In genomic region chr18:77114070-77114563, GRCh38 we compare ENCODE assay signal across 10 cellular contexts. TPM values are rescaled to one million over a fixed set of nuclear protein-coding genes. Genes with fewer than 3 reads are reported as not detected.
DNase-seq lines count a peak whose midpoint lies in the region; ATAC-seq, FAIRE-seq and TF ChIP-seq lines count a peak whose summit lies in the region.
"Had no signal": no experiment of that assay in that cellular context is flagged by ENCODE, and none has a peak within 500 bp of the region (broad histone marks: within the 10 kb centered on the region; RNA-seq: fewer than 3 reads in every experiment).

No MANE protein-coding gene starts in this region.

- TF ChIP-seq CTCF in keratinocyte (optimal IDR thresholded peaks at IDR 0.05 in 1 of 3, IDR thresholded peaks at IDR 0.05 in 1 of 3, conservative IDR thresholded peaks at IDR 0.05 in 1 of 3; ENCODE audit: extremely low read depth in 1 of 3, insufficient read depth in 2 of 3, low read length in 3 of 3), result no peak

- no peak overlapping the region for H2AFZ ChIP-seq in keratinocyte (ENCODE audit: control insufficient read depth, low read length)

- FAIRE-seq in G401.6 (lab: Jason Lieb, UNC) (peak; percentile 89), keratinocyte (lab: Jason Lieb, UNC) (peak; percentile 99), frontal cortex (lab: Jason Lieb, UNC) (no peak)

- peaks cover 77% of the 10 kb centered on the region for H3K4me1 Mint-ChIP-seq in activated naive CD8-positive, alpha-beta T cell treated with anti-CD3 and anti-CD28 coated beads, Interleukin-2, amount 50 U/mL, for 24 hours

- no peaks in the 10 kb centered on the region for H3K9me3 ChIP-seq in keratinocyte (ENCODE audit: control insufficient read depth, low read depth, low read length)

- H3K4me3 ChIP-seq in keratinocyte (ENCODE audit: control insufficient read depth in 2 of 3, extremely low read depth in 1 of 3, insufficient read depth in 2 of 3, low read depth in 1 of 3, low read length in 3 of 3) (peak overlapping the region in 2 of 3 experiments; percentile 31 to 49), skin epidermis (no peak overlapping the region)

- H3K27me3 ChIP-seq in keratinocyte (ENCODE audit: control insufficient read depth, extremely low read depth, insufficient read depth, low read length), result no peaks in the 10 kb centered on the region

- H3K79me2 ChIP-seq in keratinocyte (ENCODE audit: control insufficient read depth, insufficient read depth, low read length), result peaks cover 67% of the 10 kb centered on the region

- H4K20me1 ChIP-seq in keratinocyte (ENCODE audit: control insufficient read depth, extremely low read depth, insufficient read depth, low read length), result peaks cover 4% of the 10 kb centered on the region

- H3K36me3 Mint-ChIP-seq in activated naive CD8-positive, alpha-beta T cell treated with anti-CD3 and anti-CD28 coated beads, Interleukin-2, amount 50 U/mL, for 24 hours (ENCODE audit: low read depth), result peaks cover 38% of the 10 kb centered on the region

- peak overlapping the region; percentile 41 for H3K27ac Mint-ChIP-seq in activated naive CD8-positive, alpha-beta T cell treated with anti-CD3 and anti-CD28 coated beads, Interleukin-2, amount 50 U/mL, for 24 hours

- no peaks in the 10 kb centered on the region for H3K27me3 Mint-ChIP-seq in activated naive CD8-positive, alpha-beta T cell treated with anti-CD3 and anti-CD28 coated beads, Interleukin-2, amount 50 U/mL, for 24 hours

- H3K9me1 ChIP-seq in keratinocyte (ENCODE audit: control insufficient read depth, extremely low read depth, insufficient read depth, low read length), result peaks cover 2% of the 10 kb centered on the region

- peaks cover 3% of the 10 kb centered on the region for H3K9me3 Mint-ChIP-seq in activated naive CD8-positive, alpha-beta T cell treated with anti-CD3 and anti-CD28 coated beads, Interleukin-2, amount 50 U/mL, for 24 hours

- H3K4me1 ChIP-seq in keratinocyte (ENCODE audit: control insufficient read depth, extremely low read depth, insufficient read depth, low read length), result peaks cover 50% of the 10 kb centered on the region

- H3K4me3 Mint-ChIP-seq in activated naive CD8-positive, alpha-beta T cell treated with anti-CD3 and anti-CD28 coated beads, Interleukin-2, amount 50 U/mL, for 24 hours, result no peak overlapping the region

- H3K27ac ChIP-seq in keratinocyte (ENCODE audit: control insufficient read depth, insufficient read depth, low read length) (peak overlapping the region; percentile 94), skin epidermis (peak overlapping the region in 19 of 21 experiments; percentile 2 to 89 (median 81))

- ATAC-seq in activated naive CD8-positive, alpha-beta T cell treated with anti-CD3 and anti-CD28 coated beads, Interleukin-2, amount 50 U/mL, for 24 hours, result no peak
- no peak for ATAC-seq in HG03378 (IDR thresholded peaks at IDR 0.05; ENCODE audit: unreplicated experiment)

- no peak for DNase-seq in activated naive CD8-positive, alpha-beta T cell treated with anti-CD3 and anti-CD28 coated beads, Interleukin-2, amount 50 U/mL, for 24 hours
- DNase-seq in keratinocyte (ENCODE audit: low read depth, low spot score) (no peak), kidney glomerular epithelial cell (lab: John Stamatoyannopoulos, UW) (no peak), NCI-H446 treated with DMSO at 0.1 percent for 48 hours (lab: John Stamatoyannopoulos, UW) (no peak), frontal cortex (ENCODE audit: low spot score in 2 of 2) (no peak)
- DNase-seq: effector CD8-positive, alpha-beta T cell; NCI-H1105 had no signal

- peak overlapping the region; percentile 72 for H3K4me2 ChIP-seq in keratinocyte (ENCODE audit: control insufficient read depth, extremely low read depth, insufficient read depth, low read depth, low read length)

- dilution Hi-C loops in keratinocyte (cut with MboI; ENCODE audit: extremely low pct_ligation_motif_present, low sequenced_read_pairs), result no loop called here

- peaks cover 10 to 20% of the 10 kb centered on the region in 2 experiments for H3K36me3 ChIP-seq in keratinocyte (ENCODE audit: control insufficient read depth in 2 of 2, extremely low read depth in 1 of 2, insufficient read depth in 2 of 2, low read length in 2 of 2)

- H3K9ac ChIP-seq in keratinocyte (ENCODE audit: control insufficient read depth, extremely low read depth, insufficient read depth, low read length), result peak overlapping the region; percentile 72

RNA-seq across cellular contexts. Expression of gene MBP, which starts 18.5 kb away (rescaled TPM):
- 30.7 to 38.7 TPM (median 35.6 TPM) in 3 replicates for polyA plus RNA-seq in keratinocyte
- polyA plus RNA-seq in keratinocyte (2011; ENCODE audit: low read depth), result 38.5 TPM
- polyA plus RNA-seq in keratinocyte (2011; cell fraction: cytosol; rRNA removed), result 30.1 and 40.6 TPM in 2 replicates
- 39.0 and 41.5 TPM in 2 replicates for polyA plus RNA-seq in keratinocyte (2011; cell fraction: nucleus; rRNA removed)
- 25.6 and 33.7 TPM in 2 replicates for polyA plus RNA-seq in keratinocyte (2012; ENCODE audit: low replicate concordance)
- 49.5 to 66.1 TPM (median 52.8 TPM) in 3 replicates for polyA minus RNA-seq in keratinocyte
- 49.3 TPM for polyA minus RNA-seq in keratinocyte (2011; cell fraction: cytosol; rRNA and poly(A)+ RNA removed)
- 33.8 and 64.1 TPM in 2 replicates for polyA minus RNA-seq in keratinocyte (2011; cell fraction: nucleus; rRNA and poly(A)+ RNA removed)
- 7.7 TPM for total RNA-seq in frontal cortex

Comparison
In these comparisons a context has a peak if more than half of its experiments do, and no peak if none do; other contexts are left out.
1. H3K4me3 ChIP-seq: peak in keratinocyte (2 of 3); none in skin epidermis (0 of 7).